Comparison of ENCODE assay signal across 10 cellular contexts in genomic region chr12:80777587-80777986, GRCh38.
DNase-seq lines count a peak whose midpoint lies in the region; ATAC-seq, FAIRE-seq and TF ChIP-seq lines count a peak whose summit lies in the region.
"Had no signal": no experiment of that assay in that cellular context is flagged by ENCODE, and none has a peak within 500 bp of the region (broad histone marks: within the 10 kb centered on the region; RNA-seq: fewer than 3 reads in every experiment).

No MANE protein-coding gene starts in this region.

- ATAC-seq in pancreas, result peak; percentile 28 to 70 (median 48)
- ATAC-seq in HG02798 (IDR thresholded peaks at IDR 0.05; ENCODE audit: poor library complexity, unreplicated experiment), result no peak
- ATAC-seq in GM19351 (IDR thresholded peaks at IDR 0.05; ENCODE audit: unreplicated experiment), result no peak
- no peak for ATAC-seq in HG02642 (IDR thresholded peaks at IDR 0.05; ENCODE audit: poor library complexity, unreplicated experiment)

- no peak overlapping the region for H3K4ac ChIP-seq in H1 (replicated peaks; ENCODE audit: insufficient read length, low read depth, low read length)

- H3K9ac ChIP-seq in H1 (replicated peaks in 1 of 4; ENCODE audit: extremely low read depth in 1 of 4, low read depth in 3 of 4, low read length in 3 of 4), result no peak overlapping the region

- H3K79me2 ChIP-seq in H1 (ENCODE audit: control insufficient read depth in 1 of 2, insufficient read depth in 2 of 2, low read length in 2 of 2), result no peaks in the 10 kb centered on the region

- H3K36me3 ChIP-seq in H1 (ENCODE audit: control insufficient read depth in 2 of 4, insufficient read depth in 4 of 4, low read length in 3 of 4) (peaks cover 0 to 41% (median 10%) of the 10 kb centered on the region in 4 experiments; a peak in 3 of 8 replicates), pancreas (no peaks in the 10 kb centered on the region)

- H3K4me1 ChIP-seq in H1 (replicated peaks in 1 of 4; ENCODE audit: control insufficient read depth in 3 of 4, insufficient read depth in 4 of 4, low read length in 3 of 4) (peaks cover 2 to 17% (median 10%) of the 10 kb centered on the region in 4 experiments; a peak in 6 of 7 replicates), pancreas (peaks cover 0 to 7% (median 0%) of the 10 kb centered on the region in 3 donors)

- no peak overlapping the region for H2AK5ac ChIP-seq in H1 (ENCODE audit: low read depth, low read length)

- no peak overlapping the region for H2BK15ac ChIP-seq in H1 (ENCODE audit: low read length)

- H3K27me3 ChIP-seq in HL-60 (ENCODE audit: insufficient read depth, poor library complexity, severe bottlenecking) (no peaks in the 10 kb centered on the region), H1 (replicated peaks in 1 of 4; ENCODE audit: control insufficient read depth in 3 of 4, extremely low read depth in 1 of 4, insufficient read depth in 3 of 4, low read length in 3 of 4) (no peaks in the 10 kb centered on the region), pancreas (no peaks in the 10 kb centered on the region)

- TF ChIP-seq POLR2A in H1 (IDR thresholded peaks at IDR 0.05; ENCODE audit: control extremely low read depth in 1 of 2, low read depth in 2 of 2, low read length in 2 of 2), result no peak

- intact Hi-C loops in pancreas (cut with DNase I), result no loop called here

- TF ChIP-seq CTCF in C4-2B (conservative IDR thresholded peaks at IDR 0.05) (no peak), HL-60 (IDR thresholded peaks at IDR 0.05; ENCODE audit: insufficient read depth, low read length) (no peak), H1 (IDR thresholded peaks at IDR 0.05; ENCODE audit: control extremely low read depth in 1 of 3, insufficient read depth in 1 of 3, low read depth in 1 of 3, low read length in 3 of 3) (no peak), pancreas (IDR thresholded peaks at IDR 0.05) (no peak)

- H2BK12ac ChIP-seq in H1 (ENCODE audit: low read depth, low read length), result no peak overlapping the region

- POLR2A ChIA-PET in H1 (lab: Charles Lee; ENCODE audit: partially characterized antibody), result interaction anchor here (1.6 kb wide), 1 partner anchor 12 kb away, joined by 4 read pairs; no protein-coding TSS in a partner anchor

- no peak for TF ChIP-seq EP300 in H1 (IDR thresholded peaks at IDR 0.05; ENCODE audit: borderline replicate concordance in 1 of 2, low read depth in 2 of 2, low read length in 2 of 2)

- no peak overlapping the region for H3K56ac ChIP-seq in H1 (replicated peaks; ENCODE audit: insufficient read length, low read depth, low read length)

- H3K14ac ChIP-seq in H1 (ENCODE audit: insufficient read length), result no peak overlapping the region

- WGBS in H1 (ENCODE audit: extremely low coverage in 1 of 2, insufficient coverage in 1 of 2, insufficient read length in 1 of 2, insufficient replicate concordance in 2 of 2, low coverage in 1 of 2, low lambda C conversion rate in 2 of 2, missing lambda C conversion rate in 1 of 2), 2 experiments, result 82% methylated on average over 4 of the region's 4 CpGs; no CpG with 5 or more reads in 1 of the 2 experiments
- WGBS in pancreas, 2 donors, result 59 to 71% methylated on average over 4 of the region's 4 CpGs

- no peaks in the 10 kb centered on the region for H4K20me1 ChIP-seq in H1 (replicated peaks in 1 of 2; ENCODE audit: control insufficient read depth in 1 of 2, insufficient read depth in 2 of 2, low read length in 2 of 2)

- H3K23ac ChIP-seq in H1 (ENCODE audit: insufficient read length), result no peak overlapping the region

- CTCF ChIA-PET in H1 (lab: Charles Lee; ENCODE audit: partially characterized antibody), result interaction anchor here (0.7 to 1.4 kb wide), 2 partner anchors 81 to 176 kb away, joined by 3 read pairs; no protein-coding TSS in a partner anchor

- H3K27ac ChIP-seq in C4-2B (peak overlapping the region; percentile 15; the same call in 1 of the 2 replicates), HL-60 (replicated peaks) (peak overlapping the region; percentile 37), H1 (ENCODE audit: low read depth, low read length) (no peak overlapping the region), pancreas (peak overlapping the region in 2 of 4 donors; percentile 33 to 48)

- H2BK5ac ChIP-seq in H1 (ENCODE audit: low read depth, low read length), result no peak overlapping the region; the same call in 1 of the 2 replicates

- no peak overlapping the region for H4K8ac ChIP-seq in H1 (ENCODE audit: extremely low read depth, insufficient read depth, low read length)

- no peak for TF ChIP-seq RAD21 in H1 (IDR thresholded peaks at IDR 0.05 in 1 of 2, conservative IDR thresholded peaks at IDR 0.05 in 1 of 2; ENCODE audit: low read depth in 2 of 2, low read length in 2 of 2)

- H2BK20ac ChIP-seq in H1 (ENCODE audit: low read length), result peak overlapping the region; percentile 34; the same call in 1 of the 2 replicates

- no peak overlapping the region for H3K4me2 ChIP-seq in H1 (ENCODE audit: insufficient read depth in 1 of 2, low read depth in 2 of 2, low read length in 2 of 2)

- no peak overlapping the region for H4K91ac ChIP-seq in H1 (replicated peaks; ENCODE audit: insufficient read length, low read length)

- peaks cover 4 to 9% of the 10 kb centered on the region in 2 experiments; a peak in 2 of 4 replicates for H3K9me3 ChIP-seq in H1 (ENCODE audit: insufficient read depth in 2 of 2, low read depth in 1 of 2, low read length in 1 of 2)
- no peaks in the 10 kb centered on the region for H3K9me3 ChIP-seq in pancreas
- H3K9me3 ChIP-seq: mucosa of descending colon had no signal

- peak overlapping the region; percentile 32; the same call in 1 of the 2 replicates for H3K18ac ChIP-seq in H1 (ENCODE audit: extremely low read depth, low read length)

- H4K5ac ChIP-seq in H1 (ENCODE audit: insufficient read length, low read depth, low read length), result no peak overlapping the region

- H3K79me1 ChIP-seq in H1 (ENCODE audit: low read depth, low read length), result no peaks in the 10 kb centered on the region

- no peak overlapping the region for H2BK120ac ChIP-seq in H1 (replicated peaks; ENCODE audit: low read depth, low read length)

- DNase-seq in HL-60 (ENCODE audit: low read depth in 1 of 2, low spot score in 1 of 2), result no peak
- no peak for DNase-seq in H1 (ENCODE audit: low read depth in 1 of 2, low spot score in 2 of 2)
- no peak for DNase-seq in pancreas
- DNase-seq in SW 1271 (lab: John Stamatoyannopoulos, UW), result no peak
- DNase-seq: CD4-positive, alpha-beta memory T cell had no signal

- H3K4me3 ChIP-seq in HL-60 (replicated peaks; ENCODE audit: insufficient read depth, low read length) (no peak overlapping the region), H1 (ENCODE audit: extremely low read depth in 1 of 4, insufficient read depth in 2 of 4, low read depth in 3 of 4, low read length in 4 of 4) (no peak overlapping the region), pancreas (no peak overlapping the region)
- H3K4me3 ChIP-seq: mucosa of descending colon had no signal

- H3K23me2 ChIP-seq in H1 (ENCODE audit: low read depth, low read length), result no peaks in the 10 kb centered on the region

- FAIRE-seq in H1 (lab: Jason Lieb, UNC), result no peak
- no peak for FAIRE-seq in pancreas (lab: Jason Lieb, UNC)

- H2AFZ ChIP-seq in H1 (ENCODE audit: low read length), result no peak overlapping the region

TF ChIP-seq in H1, 55 proteins besides CTCF, POLR2A, EP300 and RAD21:
- TF ChIP-seq KDM1A (IDR thresholded peaks at IDR 0.05; ENCODE audit: borderline replicate concordance, low read length), result no peak
- no peak for TF ChIP-seq TAF1 (IDR thresholded peaks at IDR 0.05; ENCODE audit: low read depth, low read length)
- no peak for TF ChIP-seq CBX8 (IDR thresholded peaks at IDR 0.05; ENCODE audit: borderline replicate concordance, low read depth, low read length)
- no peak for TF ChIP-seq KDM5A (IDR thresholded peaks at IDR 0.05; ENCODE audit: low read length)

Comparison
In these comparisons a context has a peak if more than half of its experiments do, and no peak if none do; other contexts are left out.
1. ATAC-seq: peak in pancreas (4 of 4); none in HG02798 (single experiment), GM19351 (single experiment) and HG02642 (single experiment).